Comparison of ENCODE assay signal across 27 cellular contexts in genomic region chr4:140289486-140289885, GRCh38.
"Had no signal": no experiment of that assay in that cellular context is flagged by ENCODE, and none has a peak within 500 bp of the region (broad histone marks: within the 10 kb centered on the region; RNA-seq: fewer than 3 reads in every experiment).

No MANE protein-coding gene starts in this region.

- H3K9me3 ChIP-seq: left lung, lower lobe of right lung, pancreas, prostate gland, stomach, testis, thyroid gland, transverse colon, upper lobe of left lung, vagina had no signal

- H3K4me1 ChIP-seq: left lung, lower lobe of right lung, pancreas, prostate gland, stomach, testis, thyroid gland, transverse colon, upper lobe of left lung, vagina had no signal

- H3K4me3 ChIP-seq: left lung, lower lobe of right lung, pancreas, prostate gland, skin epidermis, stomach, testis, thyroid gland, transverse colon, upper lobe of left lung, vagina had no signal

- H3K36me3 ChIP-seq: left lung, lower lobe of right lung, pancreas, prostate gland, stomach, thyroid gland, transverse colon, upper lobe of left lung, vagina had no signal

- DNase-seq: hypothalamus; immature natural killer cell; kidney; left colon; left lung; lower lobe of right lung; mammary epithelial cell; mesenchymal stem cell; naive thymus-derived CD8-positive, alpha-beta T cell; pancreas; posterior cingulate gyrus; retina; right cardiac atrium; stimulated activated CD4-positive, alpha-beta T cell treated with anti-CD3 and anti-CD28 coated beads, Interleukin-12 subunit alpha, Interleukin-12 subunit beta, amount 100 ng/mL, for 4 hours; stimulated activated CD4-positive, alpha-beta T cell treated with anti-CD3 and anti-CD28 coated beads, Interleukin-15, amount 100 ng/mL, for 24 hours; stimulated activated CD4-positive, alpha-beta T cell treated with anti-CD3 and anti-CD28 coated beads, Interleukin-2, amount 100 ng/mL, for 24 hours; stimulated activated CD4-positive, alpha-beta T cell treated with anti-CD3 and anti-CD28 coated beads, Interleukin-4, amount 100 ng/mL, for 1 hour; stimulated activated naive B cell treated with anti-CD40 and anti-IgM and Interleukin-4, amounts not matched to agents 10 μg/mL and 1 μg/mL and 100 μg/mL, for 72 hours; stimulated activated naive CD8-positive, alpha-beta T cell treated with anti-CD3 and anti-CD28 coated beads, Interleukin-15, Interleukin-2, amounts not matched to agents 100 U/mL and 50 U/mL, for 24 hours; stomach; testis; thyroid gland; transverse colon; upper lobe of left lung had no signal

- H3K27me3 ChIP-seq: left lung, pancreas, stomach, testis, thyroid gland, transverse colon, upper lobe of left lung, vagina had no signal

- H3K27ac ChIP-seq: left lung, lower lobe of right lung, pancreas, prostate gland, skin epidermis, stomach, testis, thyroid gland, transverse colon, upper lobe of left lung, vagina had no signal
